In the genomic region with DNA sequence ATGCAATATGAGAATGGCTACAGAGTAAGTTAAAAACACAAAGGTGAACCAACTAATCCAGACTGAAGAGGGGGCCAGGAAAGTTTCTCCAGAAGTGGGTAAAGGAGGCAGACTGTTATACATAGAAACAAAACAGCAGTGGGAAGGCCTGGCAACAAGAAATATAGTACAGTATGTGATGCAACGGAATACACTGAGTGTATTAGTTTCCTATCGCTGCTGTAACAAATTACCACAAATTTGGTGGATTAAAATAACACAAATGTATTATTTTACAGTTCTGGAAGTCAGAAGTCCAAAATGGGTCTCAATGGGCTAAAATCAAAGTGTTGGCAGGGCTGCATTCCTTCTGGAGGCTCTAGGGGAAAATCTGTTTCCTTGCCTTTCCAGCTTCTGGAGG, we compare ENCODE assay signal across 34 cellular contexts.
"Had no signal": no experiment of that assay in that cellular context is flagged by ENCODE, and none has a peak within 500 bp of the region (broad histone marks: within the 10 kb centered on the region; RNA-seq: fewer than 3 reads in every experiment).

No MANE protein-coding gene starts in this region.

- H3K4me3 ChIP-seq: MG63 had no signal

- H3K4me2 ChIP-seq: KMS-11 had no signal

- H3K9ac ChIP-seq: KMS-11 had no signal

- H3K9me3 ChIP-seq: MG63 had no signal

- DNase-seq: Karpas-422, Kasumi-1, MG63, MM.1S, MV-4-11, NCI-H1048, NCI-H1092, NCI-H1092 treated with DMSO at 0.1 percent for 48 hours, NCI-H1105, NCI-H1105 treated with DMSO at 0.1 percent for 48 hours, NCI-H1417, NCI-H1417 treated with DMSO at 0.1 percent for 48 hours, NCI-H1436, NCI-H1436 treated with DMSO at 0.1 percent for 48 hours, NCI-H146, NCI-H1694, NCI-H1694 treated with DMSO at 0.1 percent for 48 hours, NCI-H187, NCI-H187 treated with DMSO at 0.1 percent for 48 hours, NCI-H1930, NCI-H2029, NCI-H2029 treated with DMSO at 0.1 percent for 48 hours, NCI-H2081, NCI-H2081 treated with DMSO at 0.1 percent for 48 hours, NCI-H2107, NCI-H2171, NCI-H2171 treated with DMSO at 0.1 percent for 48 hours, NCI-H2227 treated with DMSO at 0.1 percent for 48 hours, NCI-H226, NCI-H345, NCI-H446, NCI-H446 treated with DMSO at 0.1 percent for 48 hours, NCI-H510A had no signal

- H3K27me3 ChIP-seq: MG63 had no signal

- H3K27ac ChIP-seq: KMS-11 had no signal

- H3K36me3 ChIP-seq: MG63 had no signal
